14 cellular contexts compared by ENCODE assay signal in the genomic region with DNA sequence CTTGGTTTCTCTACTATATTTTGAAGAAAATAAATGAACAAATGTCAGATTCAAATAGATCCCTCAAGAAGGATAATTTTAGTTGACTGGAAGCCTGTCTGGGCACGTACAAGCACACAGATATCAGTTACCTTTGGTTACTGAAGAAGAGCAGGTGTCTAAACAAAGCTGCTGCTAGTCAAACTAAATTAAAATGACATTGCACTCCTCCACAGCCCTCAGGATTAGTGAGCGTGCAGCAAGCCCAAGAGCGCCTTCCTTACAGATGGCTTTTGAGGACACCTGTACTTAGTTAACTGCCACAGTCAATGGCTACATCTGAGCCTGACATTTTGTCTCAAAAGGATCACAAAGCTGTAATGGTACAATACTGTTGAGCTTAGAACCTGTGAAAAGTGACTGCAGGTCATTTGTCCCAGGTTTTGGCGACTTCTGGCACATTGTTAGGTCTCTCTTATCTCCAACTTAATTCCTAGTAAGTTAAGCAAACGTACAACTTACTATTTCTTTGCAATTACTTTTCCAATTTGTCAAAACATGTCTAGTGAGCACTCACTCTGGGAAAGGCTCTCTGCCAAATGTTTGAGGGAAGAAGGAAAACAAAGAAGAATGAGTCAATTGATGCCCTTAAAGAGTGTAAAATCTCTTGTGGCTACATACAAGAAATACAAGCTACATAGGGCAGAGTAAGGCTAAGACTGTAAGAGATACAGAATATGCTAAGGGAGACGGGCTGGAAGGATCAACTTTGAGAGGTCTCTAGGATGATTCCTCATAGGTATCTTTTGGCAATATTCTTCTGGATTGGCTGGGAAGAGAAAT. TPM values are rescaled to one million over a fixed set of nuclear protein-coding genes. Genes with fewer than 3 reads are reported as not detected.
DNase-seq lines count a peak whose midpoint lies in the region; ATAC-seq and TF ChIP-seq lines count a peak whose summit lies in the region.
"Had no signal": no experiment of that assay in that cellular context is flagged by ENCODE, and none has a peak within 500 bp of the region (broad histone marks: within the 10 kb centered on the region; RNA-seq: fewer than 3 reads in every experiment).

No MANE protein-coding gene starts in this region.

- H3K4me1 ChIP-seq in ascending aorta (peaks cover 0 to 3% of the 10 kb centered on the region in 2 donors), Caco-2 (no peaks in the 10 kb centered on the region)

- H3K27me3 Mint-ChIP-seq in type B pancreatic cell (peaks cover 5% of the 10 kb centered on the region), Caco-2 (ENCODE audit: insufficient read depth, unreplicated experiment) (peaks cover 22% of the 10 kb centered on the region)

- POLR2A ChIA-PET in Caco-2 (lab: Charles Lee) = no interaction called here

- DNase-seq in A172 (ENCODE audit: low spot score) (peak; percentile 19), NCI-H146 (lab: John Stamatoyannopoulos, UW) (peak; percentile 86), NCI-H82 treated with DMSO at 0.1 percent for 48 hours (lab: John Stamatoyannopoulos, UW; ENCODE audit: unreplicated experiment) (peak; percentile 19), type B pancreatic cell (ENCODE audit: extremely low spot score, unreplicated experiment) (no peak), cerebellar cortex (ENCODE audit: low spot score) (no peak), ascending aorta (ENCODE audit: low spot score in 2 of 2) (no peak), Caco-2 (no peak)
- DNase-seq: ACHN; activated CD4-positive, alpha-beta T cell treated with anti-CD3 and anti-CD28 coated beads, Interleukin-2, amount 50 U/mL, for 48 hours; kidney; naive thymus-derived CD4-positive, alpha-beta T cell; trophoblast cell had no signal

- ATAC-seq in esophagus mucosa = peak; percentile 89
- ATAC-seq: naive thymus-derived CD4-positive, alpha-beta T cell had no signal

- H3K4me3 Mint-ChIP-seq in type B pancreatic cell (no peak overlapping the region), Caco-2 (ENCODE audit: unreplicated experiment) (no peak overlapping the region)
- H3K4me3 Mint-ChIP-seq: naive thymus-derived CD4-positive, alpha-beta T cell had no signal

- no peak overlapping the region for H3K27ac ChIP-seq in ascending aorta
- H3K27ac ChIP-seq: skin epidermis had no signal

- H3K27me3 ChIP-seq in ascending aorta (no peaks in the 10 kb centered on the region), Caco-2 (replicated peaks; ENCODE audit: control insufficient read depth, insufficient read depth, low read length) (no peaks in the 10 kb centered on the region)

- BruUV-seq in Caco-2 (replicated peaks; lab: Mats Ljungman, UMichigan) = no TSS peak

- H3K9me3 ChIP-seq in ascending aorta (no peaks in the 10 kb centered on the region), Caco-2 (no peaks in the 10 kb centered on the region)

- no peak for TF ChIP-seq CTCF in type B pancreatic cell (conservative IDR thresholded peaks at IDR 0.05)
- TF ChIP-seq CTCF in ascending aorta (IDR thresholded peaks at IDR 0.05) = no peak
- no peak for TF ChIP-seq CTCF in Caco-2 (IDR thresholded peaks at IDR 0.05; ENCODE audit: insufficient read depth in 1 of 2, low read depth in 1 of 2, low read length in 1 of 2, severe bottlenecking in 1 of 2, unreplicated experiment in 1 of 2)

- H3K4me3 ChIP-seq in ascending aorta (no peak overlapping the region), Caco-2 (ENCODE audit: low read depth, low read length) (no peak overlapping the region)
- H3K4me3 ChIP-seq: skin epidermis had no signal

- H3K36me3 Mint-ChIP-seq in type B pancreatic cell (no peaks in the 10 kb centered on the region), Caco-2 (ENCODE audit: insufficient read depth, unreplicated experiment) (no peaks in the 10 kb centered on the region)
- H3K36me3 Mint-ChIP-seq: naive thymus-derived CD4-positive, alpha-beta T cell had no signal

- H3K36me3 ChIP-seq in ascending aorta = no peaks in the 10 kb centered on the region
- H3K36me3 ChIP-seq in Caco-2 (ENCODE audit: control insufficient read depth, insufficient read depth, low read length) = no peaks in the 10 kb centered on the region

- H3K9me3 Mint-ChIP-seq in type B pancreatic cell (no peaks in the 10 kb centered on the region), Caco-2 (ENCODE audit: unreplicated experiment) (peaks cover 9% of the 10 kb centered on the region)

- CTCF ChIA-PET in Caco-2 (lab: Charles Lee) = interaction anchor here (0.7 kb wide), 1 partner anchor 17 kb away, joined by 5 read pairs; no protein-coding TSS in a partner anchor

- no peaks in the 10 kb centered on the region for H3K4me1 Mint-ChIP-seq in type B pancreatic cell (ENCODE audit: unreplicated experiment)
- H3K4me1 Mint-ChIP-seq in Caco-2 (ENCODE audit: low read depth, unreplicated experiment) = no peaks in the 10 kb centered on the region
- H3K4me1 Mint-ChIP-seq: naive thymus-derived CD4-positive, alpha-beta T cell had no signal

- H3K27ac Mint-ChIP-seq in type B pancreatic cell (no peak overlapping the region), Caco-2 (ENCODE audit: unreplicated experiment) (no peak overlapping the region)
- H3K27ac Mint-ChIP-seq: naive thymus-derived CD4-positive, alpha-beta T cell had no signal

- intact Hi-C loops in ascending aorta (cut with DNase I) = no loop called here
- intact Hi-C loops in Caco-2 (cut with micrococcal nuclease; ENCODE audit: unreplicated experiment) = no loop called here

RNA-seq across cellular contexts. Expression of a gene that starts 25.6 kb away (rescaled TPM):
- total RNA-seq in A172 (2014; rRNA removed; shearing (Covaris generic)) = not detected in 2 replicates
- total RNA-seq in esophagus mucosa (54.7 TPM), type B pancreatic cell (ENCODE audit: low replicate concordance) (10.6 and 41.8 TPM in 2 replicates), ascending aorta (not detected), Caco-2 (2022) (not detected in 2 replicates)

Comparison
In these comparisons a context has a peak if more than half of its experiments do, and no peak if none do; other contexts are left out.
1. DNase-seq: peak in A172 (single experiment), NCI-H146 (single experiment) and NCI-H82 treated with DMSO at 0.1 percent for 48 hours (single experiment); none in type B pancreatic cell (single experiment), cerebellar cortex (single experiment), ascending aorta (0 of 2) and Caco-2 (0 of 2).
2. RNA of a gene that starts 25.6 kb away (total RNA-seq): 54.7 TPM in esophagus mucosa (single experiment) and 10.6 to 41.8 TPM in type B pancreatic cell; not detected in A172, not detected in ascending aorta (single experiment) and not detected in Caco-2; every median in the first group is over 10 times any median in the second.